ENCODE assay signal across 12 cellular contexts in the genomic region with DNA sequence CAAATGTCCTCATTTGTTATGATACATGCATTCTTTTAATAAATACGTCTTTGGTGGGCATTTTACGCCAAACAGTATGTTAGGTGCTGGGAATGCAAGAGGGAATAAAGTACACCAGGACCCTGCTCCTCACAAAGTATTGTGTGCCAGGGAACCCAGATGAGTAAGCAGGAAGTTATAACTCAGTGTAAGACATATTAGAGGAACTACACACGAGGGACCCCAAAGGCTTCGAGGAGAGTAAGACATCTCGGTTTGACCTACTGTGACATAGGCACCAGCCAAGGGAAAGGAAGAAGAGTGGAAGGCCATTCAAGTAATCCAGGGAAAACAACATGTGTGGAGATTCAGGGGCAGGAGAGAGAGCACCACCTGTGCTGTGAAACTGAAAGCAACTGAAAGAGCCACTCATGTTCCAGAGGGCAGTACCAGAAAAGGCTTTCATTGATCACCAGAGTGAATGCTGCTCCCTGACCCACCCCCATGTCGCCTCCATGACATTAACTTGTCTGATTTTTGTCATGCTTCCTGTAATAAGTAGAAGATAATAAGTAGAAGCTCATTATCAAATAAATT.
DNase-seq lines count a peak whose midpoint lies in the region; ATAC-seq and TF ChIP-seq lines count a peak whose summit lies in the region.
"Had no signal": no experiment of that assay in that cellular context is flagged by ENCODE, and none has a peak within 500 bp of the region (broad histone marks: within the 10 kb centered on the region; RNA-seq: fewer than 3 reads in every experiment).

No MANE protein-coding gene starts in this region.

- TF ChIP-seq CTCF in activated B cell treated with CpG ODN at 0.5 μM for 24 hours (IDR thresholded peaks at IDR 0.05) (no peak), progenitor cell of endocrine pancreas (IDR thresholded peaks at IDR 0.05; ENCODE audit: unreplicated experiment) (no peak)

- peak overlapping the region; percentile 37 for H3K4me3 Mint-ChIP-seq in activated CD4-positive, alpha-beta T cell treated with anti-CD3 and anti-CD28 coated beads, Interleukin-2, amount 10 ng/mL, durations not matched to agents 7 days and 5 days
- H3K4me3 Mint-ChIP-seq in activated B cell treated with CpG ODN at 0.5 μM for 24 hours (peak overlapping the region; percentile 57), progenitor cell of endocrine pancreas (ENCODE audit: low read depth) (no peak overlapping the region)
- peak overlapping the region; percentile 61 for H3K4me3 Mint-ChIP-seq in stimulated activated memory B cell treated with anti-CD40 and anti-IgM and Interleukin-4, amounts not matched to agents 10 μg/mL and 1 μg/mL and 100 μg/mL, for 72 hours

- H3K27ac Mint-ChIP-seq in activated CD4-positive, alpha-beta T cell treated with anti-CD3 and anti-CD28 coated beads, Interleukin-2, amount 10 ng/mL, durations not matched to agents 7 days and 5 days: no peak overlapping the region
- H3K27ac Mint-ChIP-seq in activated B cell treated with CpG ODN at 0.5 μM for 24 hours (no peak overlapping the region), progenitor cell of endocrine pancreas (no peak overlapping the region)
- H3K27ac Mint-ChIP-seq in stimulated activated memory B cell treated with anti-CD40 and anti-IgM and Interleukin-4, amounts not matched to agents 10 μg/mL and 1 μg/mL and 100 μg/mL, for 72 hours: no peak overlapping the region

- intact Hi-C loops in activated B cell treated with CpG ODN at 0.5 μM for 24 hours (cut with micrococcal nuclease): no loop called here

- CTCF ChIA-PET in activated CD4-positive, alpha-beta T cell treated with anti-CD3 and anti-CD28 coated beads, Interleukin-2, amount 10 ng/mL, durations not matched to agents 7 days and 5 days (lab: Charles Lee): no interaction called here
- CTCF ChIA-PET in activated B cell treated with CpG ODN at 0.5 μM for 24 hours (lab: Charles Lee): no interaction called here

- no peak for DNase-seq in activated CD4-positive, alpha-beta T cell treated with anti-CD3 and anti-CD28 coated beads, Interleukin-2, amount 10 ng/mL, durations not matched to agents 7 days and 5 days
- DNase-seq in activated CD4-positive, alpha-beta T cell treated with anti-CD3 and anti-CD28 coated beads for 1 hour: no peak
- DNase-seq in activated B cell treated with CpG ODN at 0.5 μM for 24 hours (no peak), progenitor cell of endocrine pancreas (ENCODE audit: low spot score, unreplicated experiment) (no peak), NCI-H2081 treated with DMSO at 0.1 percent for 48 hours (lab: John Stamatoyannopoulos, UW) (no peak)
- no peak for DNase-seq in activated effector memory CD4-positive, alpha-beta T cell treated with Interleukin-2 at 50 U/mL for 16 hours
- DNase-seq: heart right ventricle; MG63; NCI-H69; stimulated activated CD4-positive, alpha-beta T cell treated with anti-CD3 and anti-CD28 coated beads, Interleukin-2, amount 100 ng/mL, for 24 hours had no signal

- no peaks in the 10 kb centered on the region for H3K9me3 Mint-ChIP-seq in activated CD4-positive, alpha-beta T cell treated with anti-CD3 and anti-CD28 coated beads, Interleukin-2, amount 10 ng/mL, durations not matched to agents 7 days and 5 days
- H3K9me3 Mint-ChIP-seq in activated B cell treated with CpG ODN at 0.5 μM for 24 hours: no peaks in the 10 kb centered on the region
- peaks cover 3% of the 10 kb centered on the region for H3K9me3 Mint-ChIP-seq in stimulated activated memory B cell treated with anti-CD40 and anti-IgM and Interleukin-4, amounts not matched to agents 10 μg/mL and 1 μg/mL and 100 μg/mL, for 72 hours
- no peaks in the 10 kb centered on the region for H3K9me3 Mint-ChIP-seq in progenitor cell of endocrine pancreas (ENCODE audit: low read depth)

- H3K27me3 Mint-ChIP-seq in activated CD4-positive, alpha-beta T cell treated with anti-CD3 and anti-CD28 coated beads, Interleukin-2, amount 10 ng/mL, durations not matched to agents 7 days and 5 days: peaks cover 6% of the 10 kb centered on the region
- peaks cover 19% of the 10 kb centered on the region for H3K27me3 Mint-ChIP-seq in activated B cell treated with CpG ODN at 0.5 μM for 24 hours
- peaks cover 24% of the 10 kb centered on the region for H3K27me3 Mint-ChIP-seq in stimulated activated memory B cell treated with anti-CD40 and anti-IgM and Interleukin-4, amounts not matched to agents 10 μg/mL and 1 μg/mL and 100 μg/mL, for 72 hours
- no peaks in the 10 kb centered on the region for H3K27me3 Mint-ChIP-seq in progenitor cell of endocrine pancreas

- no peaks in the 10 kb centered on the region for H3K36me3 Mint-ChIP-seq in activated CD4-positive, alpha-beta T cell treated with anti-CD3 and anti-CD28 coated beads, Interleukin-2, amount 10 ng/mL, durations not matched to agents 7 days and 5 days (ENCODE audit: low read depth)
- H3K36me3 Mint-ChIP-seq in activated B cell treated with CpG ODN at 0.5 μM for 24 hours (ENCODE audit: low read depth) (no peaks in the 10 kb centered on the region), progenitor cell of endocrine pancreas (ENCODE audit: insufficient read depth) (no peaks in the 10 kb centered on the region)
- H3K36me3 Mint-ChIP-seq in stimulated activated memory B cell treated with anti-CD40 and anti-IgM and Interleukin-4, amounts not matched to agents 10 μg/mL and 1 μg/mL and 100 μg/mL, for 72 hours: no peaks in the 10 kb centered on the region

- POLR2A ChIA-PET in activated CD4-positive, alpha-beta T cell treated with anti-CD3 and anti-CD28 coated beads, Interleukin-2, amount 10 ng/mL, durations not matched to agents 7 days and 5 days (lab: Charles Lee): no interaction called here
- POLR2A ChIA-PET in activated B cell treated with CpG ODN at 0.5 μM for 24 hours (lab: Charles Lee): no interaction called here

- ATAC-seq in HG02885 (IDR thresholded peaks at IDR 0.05; ENCODE audit: poor library complexity, unreplicated experiment): peak; percentile 50
- no peak for ATAC-seq in activated B cell treated with CpG ODN at 0.5 μM for 24 hours (ENCODE audit: low read depth)
- ATAC-seq in stimulated activated memory B cell treated with anti-CD40 and anti-IgM and Interleukin-4, amounts not matched to agents 10 μg/mL and 1 μg/mL and 100 μg/mL, for 72 hours: no peak
- ATAC-seq: heart right ventricle had no signal

- H3K4me1 Mint-ChIP-seq in activated CD4-positive, alpha-beta T cell treated with anti-CD3 and anti-CD28 coated beads, Interleukin-2, amount 10 ng/mL, durations not matched to agents 7 days and 5 days: no peaks in the 10 kb centered on the region
- peaks cover 5% of the 10 kb centered on the region for H3K4me1 Mint-ChIP-seq in activated B cell treated with CpG ODN at 0.5 μM for 24 hours
- peaks cover 7% of the 10 kb centered on the region for H3K4me1 Mint-ChIP-seq in stimulated activated memory B cell treated with anti-CD40 and anti-IgM and Interleukin-4, amounts not matched to agents 10 μg/mL and 1 μg/mL and 100 μg/mL, for 72 hours
- H3K4me1 Mint-ChIP-seq in progenitor cell of endocrine pancreas (ENCODE audit: low read depth): no peaks in the 10 kb centered on the region
